ENCODE assay signal across 11 cellular contexts in the genomic region with DNA sequence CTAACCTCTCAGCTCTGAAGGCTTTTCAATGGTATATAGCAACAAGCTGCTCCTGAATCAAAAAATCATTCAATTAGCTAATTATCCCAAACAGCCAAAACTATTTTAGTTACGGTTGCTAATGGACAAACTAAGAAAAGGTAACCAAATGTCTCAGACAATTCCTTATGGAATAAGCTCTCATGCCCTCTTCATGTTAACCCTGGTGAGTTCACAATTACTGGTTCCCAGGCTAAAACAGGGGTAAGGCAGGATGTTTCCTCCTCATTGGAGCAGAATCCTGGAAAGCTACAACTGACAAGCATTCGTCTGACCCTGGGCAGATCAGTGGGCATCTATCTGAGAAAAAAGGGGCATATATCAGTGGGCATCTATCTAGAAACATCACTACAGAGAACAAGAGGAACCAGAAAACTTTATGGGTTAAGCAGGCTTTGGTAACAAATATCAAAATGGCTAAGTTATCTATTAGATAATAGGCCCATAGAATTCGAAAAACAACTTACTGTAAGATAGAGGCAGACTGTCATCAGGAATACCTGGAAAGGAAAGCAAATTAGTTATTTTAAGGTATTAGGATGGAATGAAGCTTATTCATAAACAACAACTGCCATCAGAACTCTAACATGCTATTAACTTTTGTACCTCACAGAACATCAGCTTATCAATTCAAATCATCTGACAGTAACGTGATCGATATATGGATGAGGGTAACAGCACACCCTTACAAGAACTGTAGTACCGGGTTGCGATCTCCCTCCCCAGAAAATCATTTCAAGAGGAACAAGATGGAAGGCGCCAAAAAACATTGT. TPM values are rescaled to one million over a fixed set of nuclear protein-coding genes. Genes with fewer than 3 reads are reported as not detected.
A peak's percentile ranks its signal among the peaks of the same experiment; 100 is the strongest.
DNase-seq lines count a peak whose midpoint lies in the region; ATAC-seq, FAIRE-seq and TF ChIP-seq lines count a peak whose summit lies in the region.
"Had no signal": no experiment of that assay in that cellular context is flagged by ENCODE, and none has a peak within 500 bp of the region (broad histone marks: within the 10 kb centered on the region; RNA-seq: fewer than 3 reads in every experiment).

No MANE protein-coding gene starts in this region.

- H3K36me3 ChIP-seq in right lobe of liver (peaks cover 0 to 25% (median 15%) of the 10 kb centered on the region in 4 donors), tibial nerve (peaks cover 0 to 33% (median 4%) of the 10 kb centered on the region in 3 donors)

- FAIRE-seq in HTR-8/SVneo (lab: Jason Lieb, UNC), result no peak
- FAIRE-seq: G401.6 had no signal

- H3K9me3 ChIP-seq in right lobe of liver (no peaks in the 10 kb centered on the region), tibial nerve (no peaks in the 10 kb centered on the region)

- H3K4me3 ChIP-seq in right lobe of liver, result peak overlapping the region; percentile 69 to 80 (median 76)
- H3K4me3 ChIP-seq in tibial nerve, result peak overlapping the region; percentile 56 to 80 (median 73)

- 26% methylated on average over 8 of the region's 8 CpGs for WGBS in right lobe of liver (ENCODE audit: insufficient coverage, low coverage, low lambda C conversion rate, missing lambda C conversion rate)
- 11 to 15% methylated on average over 8 of the region's 8 CpGs for WGBS in tibial nerve, 2 donors

- H3K27ac Mint-ChIP-seq in activated naive CD4-positive, alpha-beta T cell treated with anti-CD3 and anti-CD28 coated beads, Interleukin-2, amount 50 U/mL, for 24 hours, result peak overlapping the region; percentile 97
- H3K27ac Mint-ChIP-seq in activated naive CD8-positive, alpha-beta T cell treated with anti-CD3 and anti-CD28 coated beads, Interleukin-2, amount 10 ng/mL, durations not matched to agents 7 days and 5 days, result peak overlapping the region; percentile 98

- no peak overlapping the region for H3K27ac ChIP-seq in right lobe of liver
- H3K27ac ChIP-seq in tibial nerve, result peak overlapping the region in 3 of 4 donors; percentile 40 to 84 (median 72)

- H3K4me1 ChIP-seq in right lobe of liver, result peaks cover 0 to 19% (median 5%) of the 10 kb centered on the region in 4 donors
- peaks cover 3 to 38% (median 20%) of the 10 kb centered on the region in 4 donors for H3K4me1 ChIP-seq in tibial nerve

- intact Hi-C loops in right lobe of liver (cut with DNase I), result loop anchor here in 1 of 2 donors (10.0 kb wide), 1 partner anchor 69 kb away; the partner anchor contains the start of gene TMEM179B

- peak overlapping the region; percentile 95 for H3K4me3 Mint-ChIP-seq in activated naive CD4-positive, alpha-beta T cell treated with anti-CD3 and anti-CD28 coated beads, Interleukin-2, amount 50 U/mL, for 24 hours
- H3K4me3 Mint-ChIP-seq in activated naive CD8-positive, alpha-beta T cell treated with anti-CD3 and anti-CD28 coated beads, Interleukin-2, amount 10 ng/mL, durations not matched to agents 7 days and 5 days, result peak overlapping the region; percentile 96

- H3K27me3 Mint-ChIP-seq in activated naive CD4-positive, alpha-beta T cell treated with anti-CD3 and anti-CD28 coated beads, Interleukin-2, amount 50 U/mL, for 24 hours, result no peaks in the 10 kb centered on the region
- no peaks in the 10 kb centered on the region for H3K27me3 Mint-ChIP-seq in activated naive CD8-positive, alpha-beta T cell treated with anti-CD3 and anti-CD28 coated beads, Interleukin-2, amount 10 ng/mL, durations not matched to agents 7 days and 5 days

- TF ChIP-seq POLR2A in right lobe of liver (IDR thresholded peaks at IDR 0.05) (no peak), tibial nerve (IDR thresholded peaks at IDR 0.05) (no peak)

- POLR2A ChIA-PET in activated naive CD8-positive, alpha-beta T cell treated with anti-CD3 and anti-CD28 coated beads, Interleukin-2, amount 10 ng/mL, durations not matched to agents 7 days and 5 days (lab: Charles Lee), result interaction anchor here (0.6 to 10.5 kb wide), 17 partner anchors 10 to 1337 kb away, joined by 3 to 429 read pairs (median 16); partner anchors contain the start of genes BSCL2, C11orf98, CSKMT and GNG3

- no peak for TF ChIP-seq EP300 in tibial nerve (IDR thresholded peaks at IDR 0.05)

- TF ChIP-seq CTCF in right lobe of liver (IDR thresholded peaks at IDR 0.05) (no peak), tibial nerve (IDR thresholded peaks at IDR 0.05) (no peak)

- no peak for DNase-seq in activated naive CD4-positive, alpha-beta T cell (lab: John Stamatoyannopoulos, UW)
- no peak for DNase-seq in activated naive CD8-positive, alpha-beta T cell treated with anti-CD3 and anti-CD28 coated beads, Interleukin-2, amount 10 ng/mL, durations not matched to agents 7 days and 5 days
- DNase-seq in right lobe of liver (no peak), tibial nerve (ENCODE audit: low spot score in 2 of 2) (no peak), C1 segment of cervical spinal cord (lab: John Stamatoyannopoulos, UW) (no peak), HTR-8/SVneo (ENCODE audit: insufficient read length, low spot score) (no peak)
- DNase-seq: SHP77 had no signal

- H3K27me3 ChIP-seq in right lobe of liver (no peaks in the 10 kb centered on the region), tibial nerve (no peaks in the 10 kb centered on the region)

- ATAC-seq in activated naive CD8-positive, alpha-beta T cell treated with anti-CD3 and anti-CD28 coated beads, Interleukin-2, amount 10 ng/mL, durations not matched to agents 7 days and 5 days (ENCODE audit: low read depth), result no peak
- ATAC-seq in right lobe of liver (no peak), HG02973 (IDR thresholded peaks at IDR 0.05; ENCODE audit: unreplicated experiment) (no peak)

- peaks cover 38% of the 10 kb centered on the region for H3K36me3 Mint-ChIP-seq in activated naive CD4-positive, alpha-beta T cell treated with anti-CD3 and anti-CD28 coated beads, Interleukin-2, amount 50 U/mL, for 24 hours
- peaks cover 37% of the 10 kb centered on the region for H3K36me3 Mint-ChIP-seq in activated naive CD8-positive, alpha-beta T cell treated with anti-CD3 and anti-CD28 coated beads, Interleukin-2, amount 10 ng/mL, durations not matched to agents 7 days and 5 days

- peaks cover 39% of the 10 kb centered on the region for H3K4me1 Mint-ChIP-seq in activated naive CD4-positive, alpha-beta T cell treated with anti-CD3 and anti-CD28 coated beads, Interleukin-2, amount 50 U/mL, for 24 hours
- H3K4me1 Mint-ChIP-seq in activated naive CD8-positive, alpha-beta T cell treated with anti-CD3 and anti-CD28 coated beads, Interleukin-2, amount 10 ng/mL, durations not matched to agents 7 days and 5 days, result peaks cover 40% of the 10 kb centered on the region

- H3K9me3 Mint-ChIP-seq in activated naive CD4-positive, alpha-beta T cell treated with anti-CD3 and anti-CD28 coated beads, Interleukin-2, amount 50 U/mL, for 24 hours, result no peaks in the 10 kb centered on the region
- H3K9me3 Mint-ChIP-seq in activated naive CD8-positive, alpha-beta T cell treated with anti-CD3 and anti-CD28 coated beads, Interleukin-2, amount 10 ng/mL, durations not matched to agents 7 days and 5 days, result no peaks in the 10 kb centered on the region

RNA-seq across cellular contexts. Expression of gene WDR74, which starts 14.8 kb away (rescaled TPM):
- 10 to 100 TPM; 75.2 to 78.0 TPM for total RNA-seq in activated naive CD8-positive, alpha-beta T cell treated with anti-CD3 and anti-CD28 coated beads, Interleukin-2, amount 10 ng/mL, durations not matched to agents 7 days and 5 days
- 10 to 100 TPM; 17.6 to 30.6 (median 24.3) TPM for total RNA-seq in right lobe of liver
- total RNA-seq in tibial nerve, result 10 to 100 TPM; 31.7 to 75.0 (median 48.0) TPM

RNA-seq across cellular contexts. Expression of gene TEX54, which starts 21.6 kb away (rescaled TPM):
- not detected for total RNA-seq in activated naive CD8-positive, alpha-beta T cell treated with anti-CD3 and anti-CD28 coated beads, Interleukin-2, amount 10 ng/mL, durations not matched to agents 7 days and 5 days
- total RNA-seq in right lobe of liver (not detected), tibial nerve (not detected)
- total RNA-seq: myocyte had no signal

RNA-seq across cellular contexts. Expression of gene STX5, which starts 22.4 kb away (rescaled TPM):
- total RNA-seq in activated naive CD8-positive, alpha-beta T cell treated with anti-CD3 and anti-CD28 coated beads, Interleukin-2, amount 10 ng/mL, durations not matched to agents 7 days and 5 days, result 10 to 100 TPM; 43.4 to 44.3 TPM
- total RNA-seq in right lobe of liver (10 to 100 TPM; 22.1 to 27.8 (median 24.6) TPM), tibial nerve (10 to 100 TPM; 25.9 to 39.1 (median 29.2) TPM)

RNA-seq across cellular contexts. Expression of gene SLC3A2, which starts 26.5 kb away (rescaled TPM):
- total RNA-seq in activated naive CD8-positive, alpha-beta T cell treated with anti-CD3 and anti-CD28 coated beads, Interleukin-2, amount 10 ng/mL, durations not matched to agents 7 days and 5 days, result 100 to 1,000 TPM; 222 to 228 TPM
- total RNA-seq in right lobe of liver (100 to 1,000 TPM in 1 of 6 experiments, 10 to 100 TPM in 5; 39.8 to 106 (median 63.0) TPM), tibial nerve (100 to 1,000 TPM; 108 to 148 (median 133) TPM)

RNA-seq across cellular contexts. Expression of gene NXF1, which starts 49.0 kb away (rescaled TPM):
- total RNA-seq in activated naive CD8-positive, alpha-beta T cell treated with anti-CD3 and anti-CD28 coated beads, Interleukin-2, amount 10 ng/mL, durations not matched to agents 7 days and 5 days, result 100 to 1,000 TPM; 124 to 131 TPM
- total RNA-seq in right lobe of liver (10 to 100 TPM; 24.7 to 42.9 (median 32.3) TPM), tibial nerve (10 to 100 TPM; 51.3 to 94.4 (median 67.0) TPM)

Comparison
In these comparisons a context has a peak if more than half of its experiments do, and no peak if none do; other contexts are left out.
1. H3K27ac ChIP-seq: peak in tibial nerve (3 of 4); none in right lobe of liver (0 of 3).